8 cellular contexts compared by ENCODE assay signal in genomic region chr21:42525228-42525604, GRCh38. TPM values are rescaled to one million over a fixed set of nuclear protein-coding genes. Genes with fewer than 3 reads are reported as not detected.
DNase-seq lines count a peak whose midpoint lies in the region; ATAC-seq and TF ChIP-seq lines count a peak whose summit lies in the region.

No MANE protein-coding gene starts in this region.

- H2AFZ ChIP-seq in neuron (ENCODE audit: low read depth, low read length) = peak overlapping the region; percentile 74

- peak overlapping the region; percentile 14 to 20 for H3K9ac ChIP-seq in duodenal mucosa (ENCODE audit: low read depth in 1 of 2, low read length in 2 of 2)

- peak overlapping the region; percentile 37 to 41 for H3K4me3 ChIP-seq in duodenal mucosa (ENCODE audit: low read depth in 1 of 2, low read length in 2 of 2)
- peak overlapping the region; percentile 30 for H3K4me3 ChIP-seq in neuron (ENCODE audit: low read length)

- H3K4me1 ChIP-seq in duodenal mucosa (ENCODE audit: control insufficient read depth in 1 of 2, insufficient read depth in 2 of 2, low read length in 2 of 2) (peaks cover 66 to 70% of the 10 kb centered on the region in 2 donors), neuron (ENCODE audit: insufficient read depth, low read length) (peaks cover 23% of the 10 kb centered on the region)

- CTCF ChIA-PET in GM10248 (lab: Yijun Ruan, JAX) = interaction anchor here (1.2 to 4.1 kb wide), 4 partner anchors 11 to 23 kb away, joined by 3 to 19 read pairs (median 4); no protein-coding TSS in a partner anchor

- H3K27me3 ChIP-seq in duodenal mucosa (ENCODE audit: control insufficient read depth in 1 of 2, insufficient read depth in 2 of 2, low read length in 2 of 2) (no peaks in the 10 kb centered on the region), neuron (ENCODE audit: insufficient read depth, low read length) (peaks cover 12% of the 10 kb centered on the region)

- H3K9me3 ChIP-seq in duodenal mucosa (ENCODE audit: control insufficient read depth in 1 of 2, low read length in 2 of 2) = no peaks in the 10 kb centered on the region
- H3K9me3 ChIP-seq in neuron (ENCODE audit: low read length) = no peaks in the 10 kb centered on the region

- peak; percentile 68 for DNase-seq in NCI-H748 (lab: John Stamatoyannopoulos, UW; ENCODE audit: unreplicated experiment)
- DNase-seq in NCI-H748 treated with DMSO at 0.1 percent for 48 hours (lab: John Stamatoyannopoulos, UW) = no peak
- no peak for DNase-seq in GM10248 (ENCODE audit: extremely low spot score)
- no peak for DNase-seq in NCI-H187 treated with DMSO at 0.1 percent for 48 hours (lab: John Stamatoyannopoulos, UW)
- DNase-seq in SK-N-DZ (ENCODE audit: low spot score) = no peak

- H3K27ac ChIP-seq in duodenal mucosa (ENCODE audit: low read depth, low read length) = peak overlapping the region; percentile 60

- H3K36me3 ChIP-seq in duodenal mucosa (ENCODE audit: control insufficient read depth in 1 of 2, insufficient read depth in 2 of 2, low read length in 2 of 2) = peaks cover 31 to 39% of the 10 kb centered on the region in 2 donors
- no peaks in the 10 kb centered on the region for H3K36me3 ChIP-seq in neuron (ENCODE audit: insufficient read depth, low read length)

- POLR2A ChIA-PET in GM10248 (lab: Yijun Ruan, JAX) = interaction anchor here (2.5 kb wide), 1 partner anchor 10 kb away, joined by 6 read pairs; no protein-coding TSS in a partner anchor

- peak; percentile 16 for ATAC-seq in HG03520 (IDR thresholded peaks at IDR 0.05; ENCODE audit: unreplicated experiment)

- no peak for TF ChIP-seq CTCF in GM10248 (IDR thresholded peaks at IDR 0.05; ENCODE audit: control extremely low read depth, extremely low read depth, low read depth, missing control alignments)

RNA-seq across cellular contexts. Expression of gene SLC37A1, which starts 11.6 kb away (rescaled TPM):
- 3.5 and 4.2 TPM in 2 replicates for polyA plus RNA-seq in SK-N-DZ (2014; cell fraction: cytosol; rRNA removed)
- polyA plus RNA-seq in SK-N-DZ (2014; cell fraction: nucleus; rRNA removed) = 3.6 and 6.2 TPM in 2 replicates

RNA-seq across cellular contexts. Expression of gene RSPH1, which starts 29.2 kb away (rescaled TPM):
- polyA plus RNA-seq in SK-N-DZ (2014; cell fraction: cytosol; rRNA removed) = 0.03 and 0.85 TPM in 2 replicates
- polyA plus RNA-seq in SK-N-DZ (2014; cell fraction: nucleus; rRNA removed) = 0.45 and 1.3 TPM in 2 replicates
